In genomic region chr19:49475995-49476880, GRCh38 we compare ENCODE assay signal across 6 cellular contexts. TPM values are rescaled to one million over a fixed set of nuclear protein-coding genes. Genes with fewer than 3 reads are reported as not detected.
DNase-seq lines count a peak whose midpoint lies in the region; ATAC-seq and TF ChIP-seq lines count a peak whose summit lies in the region.

No MANE protein-coding gene starts in this region.

- no peaks in the 10 kb centered on the region for H3K27me3 Mint-ChIP-seq in activated T-helper 17 cell treated with anti-CD3 and anti-CD28 coated beads, Interleukin-2, amount 50 U/mL, for 72 hours

- no peak overlapping the region for H3K27ac ChIP-seq in left lung

- intact Hi-C loops in Right ventricle myocardium inferior (cut with DNase I) (loop anchor here (2.0 kb wide), 1 partner anchor 71 kb away; no protein-coding TSS in a partner anchor), Right ventricle myocardium superior (cut with DNase I) (no loop called here), left lung (cut with DNase I) (no loop called here)

- H3K36me3 Mint-ChIP-seq in activated T-helper 17 cell treated with anti-CD3 and anti-CD28 coated beads, Interleukin-2, amount 50 U/mL, for 72 hours (ENCODE audit: low read depth) = peaks cover 59% of the 10 kb centered on the region

- DNase-seq in Right ventricle myocardium inferior (ENCODE audit: missing footprints) = no peak
- no peak for DNase-seq in Right ventricle myocardium superior
- no peak for DNase-seq in left lung
- DNase-seq in NCI-H446 treated with DMSO at 0.1 percent for 48 hours (lab: John Stamatoyannopoulos, UW) = no peak
- no peak for DNase-seq in NCI-H187 treated with DMSO at 0.1 percent for 48 hours (lab: John Stamatoyannopoulos, UW)

- no peaks in the 10 kb centered on the region for H3K9me3 ChIP-seq in left lung

- H3K4me3 ChIP-seq in left lung = peak overlapping the region in 1 of 2 donors; percentile 58

- peak; percentile 14 to 36 for TF ChIP-seq CTCF in left lung (IDR thresholded peaks at IDR 0.05)

- peaks cover 14% of the 10 kb centered on the region for H3K4me1 Mint-ChIP-seq in activated T-helper 17 cell treated with anti-CD3 and anti-CD28 coated beads, Interleukin-2, amount 50 U/mL, for 72 hours

- peaks cover 0 to 23% of the 10 kb centered on the region in 2 donors for H3K4me1 ChIP-seq in left lung

- H3K36me3 ChIP-seq in left lung = no peaks in the 10 kb centered on the region

- peak; percentile 33 for ATAC-seq in Right ventricle myocardium inferior
- no peak for ATAC-seq in Right ventricle myocardium superior (ENCODE audit: poor library complexity)
- peak; percentile 76 for ATAC-seq in activated T-helper 17 cell treated with anti-CD3 and anti-CD28 coated beads, Interleukin-2, amount 50 U/mL, for 72 hours (replicated peaks)
- ATAC-seq in left lung = peak; percentile 20

- no peaks in the 10 kb centered on the region for H3K27me3 ChIP-seq in left lung

- H3K4me3 Mint-ChIP-seq in activated T-helper 17 cell treated with anti-CD3 and anti-CD28 coated beads, Interleukin-2, amount 50 U/mL, for 72 hours = peak overlapping the region; percentile 98

- H3K27ac Mint-ChIP-seq in activated T-helper 17 cell treated with anti-CD3 and anti-CD28 coated beads, Interleukin-2, amount 50 U/mL, for 72 hours = peak overlapping the region; percentile 95

- no peaks in the 10 kb centered on the region for H3K9me3 Mint-ChIP-seq in activated T-helper 17 cell treated with anti-CD3 and anti-CD28 coated beads, Interleukin-2, amount 50 U/mL, for 72 hours

RNA-seq across cellular contexts. Expression of gene FLT3LG, which starts 2.2 kb away (rescaled TPM):
- total RNA-seq in Right ventricle myocardium inferior (4.7 TPM), Right ventricle myocardium superior (3.6 TPM), left lung (10 to 100 TPM in 1 of 2 donors, 1 to 10 TPM in 1; 6.8 to 10.1 TPM)
- total RNA-seq in activated T-helper 17 cell treated with anti-CD3 and anti-CD28 coated beads, Interleukin-2, amount 50 U/mL, for 72 hours = 10 to 100 TPM; 77.2 to 92.8 TPM

RNA-seq across cellular contexts. Expression of gene RPL13A, which starts 11.2 kb away (rescaled TPM):
- total RNA-seq in Right ventricle myocardium inferior = 1,486 TPM
- total RNA-seq in Right ventricle myocardium superior = 1,304 TPM
- 1,000 to 10,000 TPM; 3,905 to 4,763 TPM for total RNA-seq in activated T-helper 17 cell treated with anti-CD3 and anti-CD28 coated beads, Interleukin-2, amount 50 U/mL, for 72 hours
- 1,000 to 10,000 TPM; 1,924 to 2,053 TPM for total RNA-seq in left lung

RNA-seq across cellular contexts. Expression of gene RPS11, which starts 20.0 kb away (rescaled TPM):
- total RNA-seq in Right ventricle myocardium inferior (1,100 TPM), Right ventricle myocardium superior (935 TPM), left lung (1,000 to 10,000 TPM; 1,463 to 1,657 TPM)
- 1,000 to 10,000 TPM; 2,381 to 3,085 TPM for total RNA-seq in activated T-helper 17 cell treated with anti-CD3 and anti-CD28 coated beads, Interleukin-2, amount 50 U/mL, for 72 hours

RNA-seq across cellular contexts. Expression of gene ALDH16A1, which starts 23.2 kb away (rescaled TPM):
- 12.7 TPM for total RNA-seq in Right ventricle myocardium inferior
- total RNA-seq in Right ventricle myocardium superior = 10.8 TPM
- total RNA-seq in activated T-helper 17 cell treated with anti-CD3 and anti-CD28 coated beads, Interleukin-2, amount 50 U/mL, for 72 hours = 10 to 100 TPM; 15.5 to 39.1 TPM
- 10 to 100 TPM; 29.3 to 54.2 TPM for total RNA-seq in left lung

RNA-seq across cellular contexts. Expression of gene PIH1D1, which starts 24.6 kb away (rescaled TPM):
- 32.4 TPM for total RNA-seq in Right ventricle myocardium inferior
- total RNA-seq in Right ventricle myocardium superior = 28.1 TPM
- total RNA-seq in activated T-helper 17 cell treated with anti-CD3 and anti-CD28 coated beads, Interleukin-2, amount 50 U/mL, for 72 hours = 100 to 1,000 TPM; 183 to 194 TPM
- total RNA-seq in left lung = 10 to 100 TPM; 54.4 to 78.5 TPM

Comparison
In these comparisons a context has a peak if more than half of its experiments do, and no peak if none do; other contexts are left out.
1. RNA of gene FLT3LG, which starts 2.2 kb away (total RNA-seq): 77.2 to 92.8 TPM in activated T-helper 17 cell treated with anti-CD3 and anti-CD28 coated beads, Interleukin-2, amount 50 U/mL, for 72 hours; 6.8 to 10.1 TPM in left lung, 4.7 TPM in Right ventricle myocardium inferior (single experiment) and 3.6 TPM in Right ventricle myocardium superior (single experiment); every median in the first group is over 4 times any median in the second.